9 cellular contexts compared by ENCODE assay signal in the genomic region with DNA sequence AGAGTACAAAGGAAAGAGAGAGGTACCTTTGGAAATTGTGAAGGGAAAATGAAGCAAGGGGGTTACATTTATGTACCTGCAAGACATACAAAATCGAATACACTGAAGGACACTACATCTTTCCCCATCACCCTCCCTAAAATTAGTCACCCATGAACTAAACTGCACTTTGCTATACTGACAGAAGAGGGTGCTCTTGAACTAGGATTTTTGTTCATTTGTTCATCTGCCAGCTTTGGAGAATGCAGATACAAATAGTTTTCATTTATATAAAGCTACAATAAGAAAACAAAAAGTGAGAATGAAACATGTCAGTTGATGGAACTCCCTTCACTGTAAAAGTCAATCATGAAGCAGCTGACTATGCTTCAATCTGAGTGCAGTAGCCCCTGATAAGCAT. TPM values are rescaled to one million over a fixed set of nuclear protein-coding genes. Genes with fewer than 3 reads are reported as not detected.
A peak's percentile ranks its signal among the peaks of the same experiment; 100 is the strongest.
DNase-seq lines count a peak whose midpoint lies in the region; ATAC-seq and TF ChIP-seq lines count a peak whose summit lies in the region.
"Had no signal": no experiment of that assay in that cellular context is flagged by ENCODE, and none has a peak within 500 bp of the region (broad histone marks: within the 10 kb centered on the region; RNA-seq: fewer than 3 reads in every experiment).

No MANE protein-coding gene starts in this region.

- intact Hi-C loops in gastrocnemius medialis (cut with DNase I; ENCODE audit: low total_unique reads): no loop called here

- no peaks in the 10 kb centered on the region for H3K27me3 Mint-ChIP-seq in effector memory CD8-positive, alpha-beta T cell
- H3K27me3 Mint-ChIP-seq in immature natural killer cell (ENCODE audit: low read depth in 3 of 3): no peaks in the 10 kb centered on the region
- H3K27me3 Mint-ChIP-seq: activated naive CD4-positive, alpha-beta T cell treated with anti-CD3 and anti-CD28 coated beads, Interleukin-2, amount 50 U/mL, for 24 hours had no signal

- ATAC-seq in effector memory CD8-positive, alpha-beta T cell (replicated peaks): peak; percentile 40
- ATAC-seq in GM19035 (IDR thresholded peaks at IDR 0.05; ENCODE audit: unreplicated experiment) (no peak), gastrocnemius medialis (no peak)

- DNase-seq in GM06990 (ENCODE audit: extremely low read depth, insufficient read length): peak; percentile 14
- DNase-seq in NCI-H526 (lab: John Stamatoyannopoulos, UW): peak; percentile 50 to 61
- DNase-seq in effector memory CD8-positive, alpha-beta T cell: no peak
- no peak for DNase-seq in immature natural killer cell
- DNase-seq in Ammon's horn (ENCODE audit: low spot score): no peak
- no peak for DNase-seq in gastrocnemius medialis

- no peak overlapping the region for H3K4me3 Mint-ChIP-seq in effector memory CD8-positive, alpha-beta T cell
- H3K4me3 Mint-ChIP-seq in immature natural killer cell: no peak overlapping the region
- H3K4me3 Mint-ChIP-seq: activated naive CD4-positive, alpha-beta T cell treated with anti-CD3 and anti-CD28 coated beads, Interleukin-2, amount 50 U/mL, for 24 hours had no signal

- H3K27ac Mint-ChIP-seq in effector memory CD8-positive, alpha-beta T cell: no peak overlapping the region
- H3K27ac Mint-ChIP-seq in immature natural killer cell: no peak overlapping the region
- H3K27ac Mint-ChIP-seq: activated naive CD4-positive, alpha-beta T cell treated with anti-CD3 and anti-CD28 coated beads, Interleukin-2, amount 50 U/mL, for 24 hours had no signal

- in situ Hi-C loops in gastrocnemius medialis (cut with MboI; ENCODE audit: low sequenced_read_pairs in 4 of 4): no loop called here

- H3K27ac ChIP-seq in 22Rv1 (no peak overlapping the region), gastrocnemius medialis (no peak overlapping the region)

- no peaks in the 10 kb centered on the region for H3K9me3 Mint-ChIP-seq in effector memory CD8-positive, alpha-beta T cell
- peaks cover 0 to 2% (median 0%) of the 10 kb centered on the region in 6 donors for H3K9me3 Mint-ChIP-seq in immature natural killer cell

- TF ChIP-seq CTCF in 22Rv1 (IDR thresholded peaks at IDR 0.05): peak; percentile 50
- peak; percentile 41 for TF ChIP-seq CTCF in GM06990 (IDR thresholded peaks at IDR 0.05; ENCODE audit: insufficient read depth, low read length, poor library complexity, severe bottlenecking)
- no peak for TF ChIP-seq CTCF in gastrocnemius medialis (IDR thresholded peaks at IDR 0.05 in 4 of 5, conservative IDR thresholded peaks at IDR 0.05 in 1 of 5)

- H3K4me1 Mint-ChIP-seq in effector memory CD8-positive, alpha-beta T cell (ENCODE audit: low read depth in 2 of 2): peaks cover 0 to 2% of the 10 kb centered on the region in 2 donors
- no peaks in the 10 kb centered on the region for H3K4me1 Mint-ChIP-seq in immature natural killer cell
- H3K4me1 Mint-ChIP-seq: activated naive CD4-positive, alpha-beta T cell treated with anti-CD3 and anti-CD28 coated beads, Interleukin-2, amount 50 U/mL, for 24 hours had no signal

- H3K27me3 ChIP-seq in GM06990 (replicated peaks; ENCODE audit: control insufficient read depth, insufficient read depth, low read length) (no peaks in the 10 kb centered on the region), gastrocnemius medialis (no peaks in the 10 kb centered on the region)

- H3K36me3 ChIP-seq in GM06990 (ENCODE audit: control insufficient read depth, insufficient read depth, low read length): peaks cover 3% of the 10 kb centered on the region; the same call in 1 of the 2 replicates
- peaks cover 0 to 10% of the 10 kb centered on the region in 2 donors for H3K36me3 ChIP-seq in gastrocnemius medialis

- H3K4me1 ChIP-seq in gastrocnemius medialis: no peaks in the 10 kb centered on the region

- no peak for TF ChIP-seq POLR2A in gastrocnemius medialis (IDR thresholded peaks at IDR 0.05)

- H3K4me3 ChIP-seq in GM06990 (replicated peaks; ENCODE audit: low read depth, low read length): no peak overlapping the region
- no peak overlapping the region for H3K4me3 ChIP-seq in gastrocnemius medialis

- peaks cover 11% of the 10 kb centered on the region for H3K36me3 Mint-ChIP-seq in effector memory CD8-positive, alpha-beta T cell (ENCODE audit: insufficient read depth)
- peaks cover 11 to 27% (median 16%) of the 10 kb centered on the region in 3 donors for H3K36me3 Mint-ChIP-seq in immature natural killer cell

- no peaks in the 10 kb centered on the region for H3K9me3 ChIP-seq in gastrocnemius medialis

RNA-seq across cellular contexts. Expression of a gene that starts 55.7 kb away (rescaled TPM):
- 10 to 100 TPM; 41.8 to 73.3 (median 61.5) TPM for polyA plus RNA-seq in immature natural killer cell
- total RNA-seq in gastrocnemius medialis: 10 to 100 TPM; 29.8 to 41.4 (median 37.9) TPM

Comparison
In these comparisons a context has a peak if more than half of its experiments do, and no peak if none do; other contexts are left out.
1. CTCF ChIP-seq: peak in 22Rv1 (single experiment) and GM06990 (single experiment); none in gastrocnemius medialis (0 of 5).
2. DNase-seq: peak in GM06990 (single experiment) and NCI-H526 (2 of 2); none in effector memory CD8-positive, alpha-beta T cell (0 of 3), immature natural killer cell (0 of 3), Ammon's horn (single experiment) and gastrocnemius medialis (0 of 2).